Comparison of ENCODE assay signal across 22 cellular contexts in the genomic region with DNA sequence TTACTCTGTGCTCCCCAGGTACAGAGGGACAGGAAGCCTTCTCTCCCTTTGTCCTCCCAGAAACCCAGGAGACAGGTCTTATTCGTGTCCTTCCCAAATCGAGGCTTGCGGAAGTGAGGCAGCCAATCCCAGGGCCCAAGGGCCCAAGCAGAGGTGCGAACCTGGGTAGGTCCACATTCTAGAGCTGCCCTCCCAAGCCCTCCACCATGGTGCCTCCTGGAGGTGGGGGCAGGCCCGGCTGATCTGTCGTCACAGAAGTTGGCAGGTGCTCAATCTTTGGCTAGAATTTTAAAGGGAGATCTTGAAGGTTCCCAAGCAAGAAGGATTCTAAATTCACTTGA. TPM values are rescaled to one million over a fixed set of nuclear protein-coding genes. Genes with fewer than 3 reads are reported as not detected.
DNase-seq lines count a peak whose midpoint lies in the region; ATAC-seq and TF ChIP-seq lines count a peak whose summit lies in the region.
"Had no signal": no experiment of that assay in that cellular context is flagged by ENCODE, and none has a peak within 500 bp of the region (broad histone marks: within the 10 kb centered on the region; RNA-seq: fewer than 3 reads in every experiment).

No MANE protein-coding gene starts in this region.

- no peak overlapping the region for H2BK15ac ChIP-seq in neuronal stem cell (ENCODE audit: low read length)

- no peak overlapping the region for H2AFZ ChIP-seq in neuronal stem cell (ENCODE audit: low read length)

- no peak overlapping the region for H3K9ac ChIP-seq in neuronal stem cell (ENCODE audit: low read depth, low read length, poor library complexity)

- no peak for ATAC-seq in Right ventricle myocardium superior (ENCODE audit: poor library complexity)
- no peak for ATAC-seq in gastroesophageal sphincter
- no peak for ATAC-seq in aorta (ENCODE audit: low FRiP score)
- ATAC-seq: activated T-cell treated with anti-CD3 and anti-CD28 coated beads, Interleukin-2, amount 50 U/mL, for 72 hours; naive thymus-derived CD8-positive, alpha-beta T cell; PC-3 had no signal

- H3K4me3 ChIP-seq in right atrium auricular region (no peak overlapping the region), gastroesophageal sphincter (no peak overlapping the region), neuronal stem cell (ENCODE audit: low read length in 2 of 2) (no peak overlapping the region), aorta (ENCODE audit: low read length in 2 of 2) (no peak overlapping the region)
- H3K4me3 ChIP-seq: breast epithelium, SJCRH30 had no signal

- H3K23ac ChIP-seq in neuronal stem cell (ENCODE audit: low read depth, low read length, poor library complexity) = no peak overlapping the region

- peak overlapping the region; percentile 8 for H2BK5ac ChIP-seq in neuronal stem cell (ENCODE audit: low read length)

- TF ChIP-seq POLR2A in gastroesophageal sphincter (IDR thresholded peaks at IDR 0.05) = no peak

- peak overlapping the region; percentile 52 for H2BK12ac ChIP-seq in neuronal stem cell (ENCODE audit: low read length)

- H3K27me3 ChIP-seq in right atrium auricular region (no peaks in the 10 kb centered on the region), gastroesophageal sphincter (peaks cover 34% of the 10 kb centered on the region), neuronal stem cell (ENCODE audit: control insufficient read depth in 3 of 3, insufficient read depth in 3 of 3, low read depth in 1 of 3, low read length in 3 of 3) (no peaks in the 10 kb centered on the region), aorta (ENCODE audit: control insufficient read depth in 1 of 2, insufficient read depth in 2 of 2, low read length in 1 of 2) (no peaks in the 10 kb centered on the region)
- H3K27me3 ChIP-seq: breast epithelium, SJCRH30 had no signal

- H3K18ac ChIP-seq in neuronal stem cell (ENCODE audit: low read length) = no peak overlapping the region

- TF ChIP-seq EP300 in gastroesophageal sphincter (IDR thresholded peaks at IDR 0.05) = no peak

- peak overlapping the region; percentile 81 for H2AK5ac ChIP-seq in neuronal stem cell (ENCODE audit: low read depth, low read length)

- TF ChIP-seq CTCF in right atrium auricular region (IDR thresholded peaks at IDR 0.05) = no peak
- no peak for TF ChIP-seq CTCF in gastroesophageal sphincter (IDR thresholded peaks at IDR 0.05)

- H3K14ac ChIP-seq in neuronal stem cell (ENCODE audit: low read length) = no peak overlapping the region

- H3K4me1 ChIP-seq in right atrium auricular region = peaks cover 0 to 36% of the 10 kb centered on the region in 2 donors
- H3K4me1 ChIP-seq in gastroesophageal sphincter = peaks cover 0 to 32% (median 21%) of the 10 kb centered on the region in 3 donors
- H3K4me1 ChIP-seq in neuronal stem cell (ENCODE audit: control insufficient read depth in 2 of 2, insufficient read depth in 1 of 2, low read depth in 1 of 2, low read length in 2 of 2) = peaks cover 15 to 20% of the 10 kb centered on the region in 2 donors
- no peaks in the 10 kb centered on the region for H3K4me1 ChIP-seq in aorta (ENCODE audit: control insufficient read depth in 1 of 2, insufficient read depth in 2 of 2, low read length in 2 of 2)

- no peaks in the 10 kb centered on the region for H3K79me1 ChIP-seq in neuronal stem cell (ENCODE audit: low read depth, low read length)

- intact Hi-C loops in Right ventricle myocardium superior (cut with DNase I) (no loop called here), aorta (cut with DNase I) (no loop called here)

- H4K8ac ChIP-seq in neuronal stem cell (ENCODE audit: low read depth, low read length) = no peak overlapping the region

- H4K91ac ChIP-seq in neuronal stem cell (ENCODE audit: low read depth, low read length, poor library complexity) = no peak overlapping the region

- H3K36me3 ChIP-seq in right atrium auricular region (no peaks in the 10 kb centered on the region), gastroesophageal sphincter (no peaks in the 10 kb centered on the region), neuronal stem cell (replicated peaks in 1 of 2; ENCODE audit: control insufficient read depth in 2 of 2, insufficient read depth in 2 of 2, low read length in 2 of 2) (peaks cover 0 to 3% of the 10 kb centered on the region in 2 donors), aorta (ENCODE audit: control insufficient read depth in 1 of 2, insufficient read depth in 2 of 2, low read length in 1 of 2) (no peaks in the 10 kb centered on the region)
- H3K36me3 ChIP-seq: breast epithelium, SJCRH30 had no signal

- H3K27ac ChIP-seq in right atrium auricular region (peak overlapping the region; percentile 35 to 50), gastroesophageal sphincter (peak overlapping the region in 3 of 4 donors; percentile 24 to 62 (median 44)), neuronal stem cell (replicated peaks; ENCODE audit: low read length) (no peak overlapping the region), aorta (ENCODE audit: low read depth in 1 of 2, low read length in 2 of 2) (peak overlapping the region; percentile 37 to 49)
- H3K27ac ChIP-seq: SJCRH30 had no signal

- no peak for DNase-seq in right atrium auricular region (ENCODE audit: low spot score)
- DNase-seq in Right ventricle myocardium superior = no peak
- DNase-seq in neuronal stem cell (ENCODE audit: low spot score) = no peak
- peak in 1 of 2 donors; percentile 72 for DNase-seq in aorta
- no peak for DNase-seq in C1 segment of cervical spinal cord (lab: John Stamatoyannopoulos, UW)
- no peak for DNase-seq in mucosa of gallbladder (ENCODE audit: low spot score)
- no peak for DNase-seq in medulla oblongata (ENCODE audit: extremely low spot score)
- DNase-seq: activated CD4-positive, alpha-beta memory T cell treated with anti-CD3 and anti-CD28 coated beads for 36 hours; activated naive CD8-positive, alpha-beta T cell treated with anti-CD3 and anti-CD28 coated beads for 36 hours; activated T-cell treated with anti-CD3 and anti-CD28 coated beads, Interleukin-2, amount 50 U/mL, for 72 hours; erythroblast; GF-D8; HCEC 1CT; MM.1S; naive thymus-derived CD8-positive, alpha-beta T cell; NCI-H146; NCI-H2171; PC-3; stimulated activated CD4-positive, alpha-beta T cell treated with anti-CD3 and anti-CD28 coated beads, Interleukin-4, amount 100 ng/mL, for 4 hours had no signal

- no peak overlapping the region for H3K4me2 ChIP-seq in neuronal stem cell (ENCODE audit: insufficient read depth, low read length, poor library complexity, severe bottlenecking)

- H3K9me3 ChIP-seq in right atrium auricular region (no peaks in the 10 kb centered on the region), gastroesophageal sphincter (no peaks in the 10 kb centered on the region), neuronal stem cell (replicated peaks in 1 of 2; ENCODE audit: control insufficient read depth in 2 of 2, insufficient read depth in 1 of 2, low read depth in 1 of 2, low read length in 2 of 2) (no peaks in the 10 kb centered on the region), aorta (ENCODE audit: control insufficient read depth, low read length) (no peaks in the 10 kb centered on the region)
- H3K9me3 ChIP-seq: breast epithelium, SJCRH30 had no signal

- H3K4ac ChIP-seq in neuronal stem cell (ENCODE audit: low read length) = no peak overlapping the region

- H2BK120ac ChIP-seq in neuronal stem cell (ENCODE audit: low read depth, low read length) = no peak overlapping the region

- WGBS in gastroesophageal sphincter (ENCODE audit: low coverage in 1 of 2), 2 donors = 49% methylated on average over 3 of the region's 6 CpGs; no CpG with 5 or more reads in 1 of the 2 donors
- no CpG with 5 or more reads among the region's 6 CpGs for WGBS in neuronal stem cell (ENCODE audit: extremely low coverage in 2 of 2, insufficient read length in 2 of 2, insufficient replicate concordance in 1 of 2), 2 donors
- 19 to 23% methylated on average over 6 of the region's 6 CpGs for WGBS in aorta, 2 donors

RNA-seq across cellular contexts. Expression of gene MRC2, which starts 21.5 kb away (rescaled TPM):
- total RNA-seq in right atrium auricular region = 10 to 100 TPM; 43.8 to 46.7 TPM
- total RNA-seq in Right ventricle myocardium superior = 23.0 TPM
- 10 to 100 TPM; 23.3 to 59.8 (median 39.9) TPM for total RNA-seq in gastroesophageal sphincter
- 31.9 TPM for polyA plus RNA-seq in neuronal stem cell (2013, experiment 1 of 2)
- 33.3 TPM for polyA plus RNA-seq in neuronal stem cell (2013, experiment 2 of 2)
- total RNA-seq in aorta = 100 to 1,000 TPM in 1 of 2 donors, 10 to 100 TPM in 1; 93.8 to 232 TPM
- polyA plus RNA-seq in aorta = 100 to 1,000 TPM in 1 of 2 donors, 10 to 100 TPM in 1; 15.3 to 149 TPM
- total RNA-seq in mucosa of gallbladder = 87.4 TPM
